1 cellular context compared by ENCODE assay signal in genomic region chr12:32025906-32026305, GRCh38.
TF ChIP-seq lines count a peak whose summit lies in the region.

No MANE protein-coding gene starts in this region.

TF ChIP-seq in H1, 55 proteins besides CTCF, POLR2A, EP300 and RAD21:
- TF ChIP-seq GTF2F1 (IDR thresholded peaks at IDR 0.05; ENCODE audit: borderline replicate concordance, low read depth, low read length) = no peak
- no peak for TF ChIP-seq EGR1 (IDR thresholded peaks at IDR 0.05; ENCODE audit: borderline replicate concordance, low read depth, low read length)
- no peak for TF ChIP-seq CHD2 (IDR thresholded peaks at IDR 0.05; ENCODE audit: low read length)
- no peak for TF ChIP-seq USF2 (IDR thresholded peaks at IDR 0.05; ENCODE audit: low read length)
- no peak for TF ChIP-seq YY1 (IDR thresholded peaks at IDR 0.05; ENCODE audit: low read depth, low read length)
- no peak for TF ChIP-seq SRF (IDR thresholded peaks at IDR 0.05; ENCODE audit: low read depth, low read length)
- TF ChIP-seq MAFK (IDR thresholded peaks at IDR 0.05; ENCODE audit: low read depth, low read length) = no peak
- no peak for TF ChIP-seq CBX5 (IDR thresholded peaks at IDR 0.05; ENCODE audit: low read depth, low read length)
- no peak for TF ChIP-seq CHD1 (IDR thresholded peaks at IDR 0.05; ENCODE audit: low read depth, low read length)
- no peak for TF ChIP-seq RNF2 (IDR thresholded peaks at IDR 0.05; ENCODE audit: borderline replicate concordance, low read depth, low read length, missing control alignments, poor library complexity, severe bottlenecking)
- TF ChIP-seq CHD7 (IDR thresholded peaks at IDR 0.05; ENCODE audit: insufficient replicate concordance, low read length) = no peak
- TF ChIP-seq FOSL1 (IDR thresholded peaks at IDR 0.05; ENCODE audit: insufficient read depth, low read depth, low read length) = no peak
- TF ChIP-seq BCL11A (IDR thresholded peaks at IDR 0.05; ENCODE audit: low read depth in 2 of 2, low read length in 2 of 2) = no peak
TF ChIP-seq in H1: peak in this region for 0.
